8 cellular contexts compared by ENCODE assay signal in the genomic region with DNA sequence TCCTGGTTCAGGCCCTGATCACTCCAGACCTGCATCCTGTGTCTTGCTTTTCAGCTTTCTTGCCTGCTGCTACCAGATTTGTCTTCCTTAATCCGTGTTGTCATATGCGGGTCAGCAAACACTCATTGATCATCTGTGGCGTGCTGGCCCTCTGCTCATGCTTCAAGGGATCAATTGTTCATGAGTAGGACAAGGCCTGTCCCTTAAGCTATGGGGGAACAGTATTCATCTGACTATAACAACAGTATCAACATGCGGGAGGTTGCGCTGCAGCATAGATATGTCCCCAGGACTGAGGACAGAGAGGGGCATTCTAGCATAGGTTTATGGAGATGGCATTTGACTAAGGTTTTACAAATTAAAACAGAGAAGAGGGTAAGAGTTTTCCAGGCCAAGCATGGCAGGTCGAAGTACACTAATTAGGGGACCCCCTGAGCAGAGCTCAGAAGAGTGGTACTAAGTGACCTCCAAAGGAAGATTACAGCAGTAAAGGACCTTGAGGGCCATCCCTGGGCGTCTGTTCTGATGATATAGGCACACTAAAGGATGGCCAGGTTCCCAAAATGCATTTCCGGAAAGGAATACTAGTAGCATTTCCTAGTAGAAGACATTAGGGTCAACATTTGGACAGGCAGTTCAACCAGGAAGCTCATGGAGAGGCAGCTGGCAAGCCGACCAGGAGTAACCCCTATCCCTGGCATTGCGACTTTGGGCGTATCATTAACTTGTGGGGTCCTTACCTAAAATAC. TPM values are rescaled to one million over a fixed set of nuclear protein-coding genes. Genes with fewer than 3 reads are reported as not detected.
DNase-seq lines count a peak whose midpoint lies in the region; ATAC-seq and TF ChIP-seq lines count a peak whose summit lies in the region.

No MANE protein-coding gene starts in this region.

- peak overlapping the region; percentile 58 for H3K27ac Mint-ChIP-seq in neural progenitor cell

- H3K4me1 Mint-ChIP-seq in neural progenitor cell, result peaks cover 21% of the 10 kb centered on the region
- H3K4me1 Mint-ChIP-seq in activated T-cell treated with anti-CD3 and anti-CD28 coated beads, Interleukin-2, amount 50 U/mL, for 4 hours (ENCODE audit: low read depth), result peaks cover 27% of the 10 kb centered on the region

- peaks cover 2% of the 10 kb centered on the region for H3K27me3 Mint-ChIP-seq in neural progenitor cell (ENCODE audit: insufficient read depth, low read depth)
- peaks cover 6% of the 10 kb centered on the region for H3K27me3 Mint-ChIP-seq in activated T-cell treated with anti-CD3 and anti-CD28 coated beads, Interleukin-2, amount 50 U/mL, for 4 hours (ENCODE audit: low read depth)

- H2BK5ac ChIP-seq in IMR-90 (ENCODE audit: low read depth, low read length, poor library complexity, severe bottlenecking), result no peak overlapping the region

- no peaks in the 10 kb centered on the region for H3K36me3 Mint-ChIP-seq in neural progenitor cell
- H3K36me3 Mint-ChIP-seq in activated T-cell treated with anti-CD3 and anti-CD28 coated beads, Interleukin-2, amount 50 U/mL, for 4 hours (ENCODE audit: insufficient read depth), result peaks cover 1% of the 10 kb centered on the region

- H3K4ac ChIP-seq in IMR-90 (ENCODE audit: low read depth, low read length), result no peak overlapping the region

- H4K91ac ChIP-seq in IMR-90 (ENCODE audit: insufficient read depth, low read depth, low read length), result no peak overlapping the region; the same call in 1 of the 2 replicates

- H3K79me2 ChIP-seq in neural progenitor cell (ENCODE audit: low read depth), result peaks cover 29% of the 10 kb centered on the region

- H2BK20ac ChIP-seq in IMR-90 (ENCODE audit: low read depth, low read length), result no peak overlapping the region

- CTCF ChIA-PET in IMR-90 (lab: Yijun Ruan, JAX), result interaction anchor here (0.9 to 1.5 kb wide), 2 partner anchors 11 to 22 kb away, joined by 3 to 6 read pairs; partner anchors contain the start of genes SH3BP5L and ZNF692

- no peak overlapping the region for H2BK15ac ChIP-seq in IMR-90 (ENCODE audit: low read depth, low read length)

- peak overlapping the region; percentile 88 to 99 (median 96) for H3K9ac ChIP-seq in BLaER1 treated with 17β-estradiol and CSF1 and Interleukin-3, amounts not matched to agents 10 nM and 100 nM
- H3K9ac ChIP-seq in IMR-90 (ENCODE audit: low read depth, low read length), result peak overlapping the region; percentile 36; the same call in 1 of the 2 replicates
- no peak overlapping the region for H3K9ac ChIP-seq in neural progenitor cell

- H3F3A ChIP-seq in neural progenitor cell (ENCODE audit: low read depth), result peaks cover 14% of the 10 kb centered on the region

- peaks cover 16 to 27% of the 10 kb centered on the region in 2 experiments for H3K79me1 ChIP-seq in IMR-90 (ENCODE audit: low read depth in 1 of 2, low read length in 2 of 2)

- H3K4me2 ChIP-seq in BLaER1 treated with 17β-estradiol and CSF1 and Interleukin-3, amounts not matched to agents 10 nM and 100 nM, result peak overlapping the region; percentile 86 to 98 (median 94)
- H3K4me2 ChIP-seq in IMR-90 (ENCODE audit: low read depth, low read length) (peak overlapping the region; percentile 75), neural progenitor cell (peak overlapping the region; percentile 94)

- H4K20me1 ChIP-seq in BLaER1 treated with 17β-estradiol and CSF1 and Interleukin-3, amounts not matched to agents 10 nM and 100 nM, result peaks cover 2 to 31% (median 18%) of the 10 kb centered on the region in 11 experiments; a peak in 17 of 22 replicates
- no peaks in the 10 kb centered on the region for H4K20me1 ChIP-seq in IMR-90 (ENCODE audit: insufficient read depth, low read length)
- peaks cover 22% of the 10 kb centered on the region for H4K20me1 ChIP-seq in neural progenitor cell (ENCODE audit: low read depth)

- no peak overlapping the region for H2AK9ac ChIP-seq in IMR-90 (replicated peaks; ENCODE audit: low read depth, low read length, poor library complexity)

- H4K5ac ChIP-seq in IMR-90 (ENCODE audit: low read depth, low read length), result no peak overlapping the region

- H2BK120ac ChIP-seq in IMR-90 (ENCODE audit: low read depth, low read length), result no peak overlapping the region

- WGBS in IMR-90 (ENCODE audit: extremely low coverage in 2 of 2, insufficient read length in 1 of 2), 2 experiments, result no CpG with 5 or more reads among the region's 11 CpGs

- TF ChIP-seq POLR2A in IMR-90 (IDR thresholded peaks at IDR 0.05; ENCODE audit: low read depth, low read length), result no peak

- no peak for TF ChIP-seq CTCF in IMR-90 (conservative IDR thresholded peaks at IDR 0.05; ENCODE audit: low read depth, low read length)
- no peak for TF ChIP-seq CTCF in coronary artery (IDR thresholded peaks at IDR 0.05)
- TF ChIP-seq CTCF in neural progenitor cell (IDR thresholded peaks at IDR 0.05), result no peak

- BruUV-seq in IMR-90 (replicated peaks; lab: Mats Ljungman, UMichigan), result no TSS peak

- H3K56ac ChIP-seq in IMR-90 (ENCODE audit: extremely low read depth, insufficient read depth, low read length), result no peak overlapping the region

- H3K4me1 ChIP-seq in BLaER1 treated with 17β-estradiol and CSF1 and Interleukin-3, amounts not matched to agents 10 nM and 100 nM, result peaks cover 52 to 61% (median 59%) of the 10 kb centered on the region in 10 experiments
- H3K4me1 ChIP-seq in IMR-90 (ENCODE audit: control insufficient read depth, insufficient read depth, low read length) (peaks cover 8% of the 10 kb centered on the region), neural progenitor cell (peaks cover 8% of the 10 kb centered on the region)

- peaks cover 0 to 4% (median 0%) of the 10 kb centered on the region in 11 experiments; a peak in 3 of 22 replicates for H3K36me3 ChIP-seq in BLaER1 treated with 17β-estradiol and CSF1 and Interleukin-3, amounts not matched to agents 10 nM and 100 nM
- H3K36me3 ChIP-seq in IMR-90 (ENCODE audit: control insufficient read depth, insufficient read depth, low read length) (no peaks in the 10 kb centered on the region), neural progenitor cell (no peaks in the 10 kb centered on the region)

- no peak for TF ChIP-seq RAD21 in IMR-90 (IDR thresholded peaks at IDR 0.05; ENCODE audit: low read length)

- peak overlapping the region; percentile 75 to 100 (median 95) for H3K27ac ChIP-seq in BLaER1 treated with 17β-estradiol and CSF1 and Interleukin-3, amounts not matched to agents 10 nM and 100 nM
- no peak overlapping the region for H3K27ac ChIP-seq in IMR-90 (ENCODE audit: insufficient read depth, low read length)
- H3K27ac ChIP-seq in coronary artery, result peak overlapping the region; percentile 100
- H3K27ac ChIP-seq in neural progenitor cell, result no peak overlapping the region

- H3K4me3 Mint-ChIP-seq in neural progenitor cell, result no peak overlapping the region
- H3K4me3 Mint-ChIP-seq in activated T-cell treated with anti-CD3 and anti-CD28 coated beads, Interleukin-2, amount 50 U/mL, for 4 hours, result no peak overlapping the region

- DNase-seq in IMR-90 (no peak), coronary artery (ENCODE audit: low spot score) (peak; percentile 61), neural progenitor cell (ENCODE audit: low spot score) (peak; percentile 22), NCI-H524 (lab: John Stamatoyannopoulos, UW) (no peak)
- no peak for DNase-seq in effector CD4-positive, alpha-beta T cell
- DNase-seq in activated T-cell treated with anti-CD3 and anti-CD28 coated beads, Interleukin-2, amount 50 U/mL, for 4 hours, result no peak

- H2AFZ ChIP-seq in IMR-90 (replicated peaks; ENCODE audit: low read length, poor library complexity) (peak overlapping the region; percentile 90), neural progenitor cell (replicated peaks) (peak overlapping the region; percentile 84)

- no peak overlapping the region for H2AK5ac ChIP-seq in IMR-90 (ENCODE audit: low read depth, low read length)

- intact Hi-C loops in IMR-90 (cut with micrococcal nuclease), result no loop called here

- no peaks in the 10 kb centered on the region for H3K27me3 ChIP-seq in BLaER1 treated with 17β-estradiol and CSF1 and Interleukin-3, amounts not matched to agents 10 nM and 100 nM
- H3K27me3 ChIP-seq in IMR-90 (ENCODE audit: control insufficient read depth, insufficient read depth, low read length) (no peaks in the 10 kb centered on the region), neural progenitor cell (peaks cover 25% of the 10 kb centered on the region)

- POLR2A ChIA-PET in IMR-90 (lab: Charles Lee; ENCODE audit: unreplicated experiment), result interaction anchor here (1.0 kb wide), 1 partner anchor 11 kb away, joined by 4 read pairs; the partner anchor contains the start of gene SH3BP5L

- no peak overlapping the region for H3K18ac ChIP-seq in IMR-90 (ENCODE audit: low read depth, low read length)

- H3K9me3 ChIP-seq in BLaER1 treated with 17β-estradiol and CSF1 and Interleukin-3, amounts not matched to agents 10 nM and 100 nM (replicated peaks in 1 of 11), result no peaks in the 10 kb centered on the region
- no peaks in the 10 kb centered on the region for H3K9me3 ChIP-seq in IMR-90 (ENCODE audit: control insufficient read depth, insufficient read depth, low read length)
- no peaks in the 10 kb centered on the region for H3K9me3 ChIP-seq in neural progenitor cell (ENCODE audit: low read depth)

- ATAC-seq in IMR-90 (ENCODE audit: low read depth), result no peak
- ATAC-seq in HG02763 (IDR thresholded peaks at IDR 0.05; ENCODE audit: unreplicated experiment), result no peak
- ATAC-seq in activated T-cell treated with anti-CD3 and anti-CD28 coated beads, Interleukin-2, amount 50 U/mL, for 4 hours, result no peak

- peak overlapping the region; percentile 74 to 98 (median 91) for H3K4me3 ChIP-seq in BLaER1 treated with 17β-estradiol and CSF1 and Interleukin-3, amounts not matched to agents 10 nM and 100 nM
- H3K4me3 ChIP-seq in IMR-90 (ENCODE audit: insufficient read depth, low read depth, low read length) (peak overlapping the region; percentile 62), coronary artery (peak overlapping the region; percentile 100), neural progenitor cell (peak overlapping the region; percentile 87)

- H3K9me1 ChIP-seq in IMR-90 (ENCODE audit: insufficient read depth, low read length), result no peaks in the 10 kb centered on the region

- peak overlapping the region; percentile 36 to 73; a peak in 2 of 4 replicates for H4K8ac ChIP-seq in IMR-90 (ENCODE audit: low read depth in 2 of 2, low read length in 2 of 2)

- H3K9me3 Mint-ChIP-seq in neural progenitor cell, result no peaks in the 10 kb centered on the region
- H3K9me3 Mint-ChIP-seq in activated T-cell treated with anti-CD3 and anti-CD28 coated beads, Interleukin-2, amount 50 U/mL, for 4 hours, result no peaks in the 10 kb centered on the region

- dilution Hi-C loops in IMR-90 (cut with HindIII; ENCODE audit: low sequenced_read_pairs, unreplicated experiment), result no loop called here

- H3K14ac ChIP-seq in IMR-90 (replicated peaks; ENCODE audit: low read depth, low read length), result no peak overlapping the region

- peak overlapping the region; percentile 28; the same call in 1 of the 2 replicates for H3K23ac ChIP-seq in IMR-90 (ENCODE audit: low read depth, low read length)

- in situ Hi-C loops in IMR-90 (cut with MboI; ENCODE audit: low sequenced_read_pairs), result no loop called here

RNA-seq across cellular contexts. Expression of gene ZNF672, which starts 0.8 kb away (rescaled TPM):
- 6.6 and 6.9 TPM in 2 replicates for total RNA-seq in IMR-90 (2012; rRNA removed)
- polyA plus RNA-seq in IMR-90 (2012; rRNA removed), result 12.6 and 16.2 TPM in 2 replicates
- 10.4 and 15.2 TPM in 2 replicates for polyA plus RNA-seq in IMR-90 (2012; cell fraction: cytosol; rRNA removed)
- polyA plus RNA-seq in IMR-90 (2012; cell fraction: nucleus; rRNA removed; ENCODE audit: low replicate concordance), result 16.8 and 30.7 TPM in 2 replicates
- total RNA-seq in neural progenitor cell (ENCODE audit: low replicate concordance), result 16.9 and 35.5 TPM in 2 replicates
- total RNA-seq in activated T-cell treated with anti-CD3 and anti-CD28 coated beads, Interleukin-2, amount 50 U/mL, for 4 hours, result 10 to 100 TPM; 35.9 to 38.3 (median 37.2) TPM

RNA-seq across cellular contexts. Expression of gene SH3BP5L, which starts 11.5 kb away (rescaled TPM):
- total RNA-seq in IMR-90 (2012; rRNA removed) (23.3 and 25.0 TPM in 2 replicates), neural progenitor cell (ENCODE audit: low replicate concordance) (9.6 and 30.8 TPM in 2 replicates)
- polyA plus RNA-seq in IMR-90 (2012; rRNA removed), result 35.6 and 35.9 TPM in 2 replicates
- polyA plus RNA-seq in IMR-90 (2012; cell fraction: cytosol; rRNA removed), result 29.6 TPM in 2 replicates
- 49.6 and 76.9 TPM in 2 replicates for polyA plus RNA-seq in IMR-90 (2012; cell fraction: nucleus; rRNA removed; ENCODE audit: low replicate concordance)
- 10 to 100 TPM; 14.9 to 16.4 (median 16.1) TPM for total RNA-seq in activated T-cell treated with anti-CD3 and anti-CD28 coated beads, Interleukin-2, amount 50 U/mL, for 4 hours

RNA-seq across cellular contexts. Expression of gene ZNF692, which starts 21.7 kb away (rescaled TPM):
- total RNA-seq in IMR-90 (2012; rRNA removed) (6.9 and 7.3 TPM in 2 replicates), neural progenitor cell (ENCODE audit: low replicate concordance) (37.8 and 84.9 TPM in 2 replicates)
- polyA plus RNA-seq in IMR-90 (2012; rRNA removed), result 50.4 and 51.5 TPM in 2 replicates
- polyA plus RNA-seq in IMR-90 (2012; cell fraction: cytosol; rRNA removed), result 19.6 and 20.7 TPM in 2 replicates
- polyA plus RNA-seq in IMR-90 (2012; cell fraction: nucleus; rRNA removed; ENCODE audit: low replicate concordance), result 340 and 590 TPM in 2 replicates
- total RNA-seq in activated T-cell treated with anti-CD3 and anti-CD28 coated beads, Interleukin-2, amount 50 U/mL, for 4 hours, result 10 to 100 TPM; 59.8 to 72.6 (median 70.1) TPM

Comparison
In these comparisons a context has a peak if more than half of its experiments do, and no peak if none do; other contexts are left out.
1. H3K27ac ChIP-seq: peak in BLaER1 treated with 17β-estradiol and CSF1 and Interleukin-3, amounts not matched to agents 10 nM and 100 nM (11 of 11) and coronary artery (2 of 2); none in IMR-90 (single experiment) and neural progenitor cell (single experiment).
2. DNase-seq: peak in coronary artery (single experiment) and neural progenitor cell (single experiment); none in IMR-90 (single experiment), NCI-H524 (0 of 2), effector CD4-positive, alpha-beta T cell (single experiment) and activated T-cell treated with anti-CD3 and anti-CD28 coated beads, Interleukin-2, amount 50 U/mL, for 4 hours (single experiment).
3. Peak in every context shown above with its lines, with median percentiles within 50 percentile points of each other: H3K4me2 ChIP-seq and H3K4me3 ChIP-seq.